29 cellular contexts compared by ENCODE assay signal in genomic region chr4:116885579-116885978, GRCh38.
"Had no signal": no experiment of that assay in that cellular context is flagged by ENCODE, and none has a peak within 500 bp of the region (broad histone marks: within the 10 kb centered on the region; RNA-seq: fewer than 3 reads in every experiment).

No MANE protein-coding gene starts in this region.

- H3K36me3 Mint-ChIP-seq: stimulated activated effector memory CD8-positive, alpha-beta T cell treated with anti-CD3 and anti-CD28 coated beads, Interleukin-12 subunit alpha, Interleukin-12 subunit beta, amount 100 ng/mL, for 72 hours; stimulated activated memory B cell treated with anti-CD40 and anti-IgM and Interleukin-4, amounts not matched to agents 10 μg/mL and 1 μg/mL and 100 μg/mL, for 72 hours; stimulated activated naive B cell treated with anti-CD40 and anti-IgM and Interleukin-4, amounts not matched to agents 10 μg/mL and 1 μg/mL and 100 μg/mL, for 72 hours; type B pancreatic cell had no signal

- H3K4me3 ChIP-seq: stomach, suprapubic skin, testis, thoracic aorta, thyroid gland, tibial artery, tibial nerve, transverse colon, upper lobe of left lung, upper lobe of right lung, uterus, vagina had no signal

- FAIRE-seq: urothelium cell line had no signal

- H3K4me1 ChIP-seq: stomach, suprapubic skin, testis, thyroid gland, tibial artery, tibial nerve, transverse colon, upper lobe of left lung, upper lobe of right lung, uterus, vagina had no signal

- H3K36me3 ChIP-seq: stomach, suprapubic skin, thoracic aorta, thyroid gland, tibial artery, tibial nerve, transverse colon, upper lobe of left lung, upper lobe of right lung, uterus, vagina had no signal

- H3K27me3 Mint-ChIP-seq: stimulated activated memory B cell treated with anti-CD40 and anti-IgM and Interleukin-4, amounts not matched to agents 10 μg/mL and 1 μg/mL and 100 μg/mL, for 72 hours; stimulated activated naive B cell treated with anti-CD40 and anti-IgM and Interleukin-4, amounts not matched to agents 10 μg/mL and 1 μg/mL and 100 μg/mL, for 72 hours; stimulated activated naive CD8-positive, alpha-beta T cell treated with anti-CD3 and anti-CD28 coated beads, Interleukin-15, amount 100 ng/mL, for 72 hours; stimulated activated naive CD8-positive, alpha-beta T cell treated with anti-CD3 and anti-CD28 coated beads, Interleukin-15, Interleukin-2, amounts not matched to agents 100 ng/mL and 50 ng/mL, for 24 hours; type B pancreatic cell had no signal

- DNase-seq: stimulated activated CD4-positive, alpha-beta T cell treated with anti-CD3 and anti-CD28 coated beads, Interleukin-2, amount 100 ng/mL, for 48 hours; stimulated activated CD4-positive, alpha-beta T cell treated with anti-CD3 and anti-CD28 coated beads, Interleukin-4, amount 100 ng/mL, for 1 hour; stimulated activated CD4-positive, alpha-beta T cell treated with anti-CD3 and anti-CD28 coated beads, Interleukin-4, amount 100 ng/mL, for 24 hours; stimulated activated CD4-positive, alpha-beta T cell treated with anti-CD3 and anti-CD28 coated beads, Interleukin-4, amount 100 ng/mL, for 4 hours; stimulated activated CD8-positive, alpha-beta memory T cell treated with anti-CD3 and anti-CD28 coated beads, Interleukin-4, amount 100 ng/mL, for 48 hours; stimulated activated naive B cell treated with anti-CD40 and anti-IgM and Interleukin-4, amounts not matched to agents 10 μg/mL and 1 μg/mL and 100 μg/mL, for 72 hours; stimulated activated naive CD4-positive, alpha-beta T cell; stimulated activated naive CD4-positive, alpha-beta T cell treated with Interleukin-2 at 50 U/mL for 16 hours; stimulated activated naive CD8-positive, alpha-beta T cell treated with anti-CD3 and anti-CD28 coated beads, Interleukin-15, amount 100 ng/mL, for 72 hours; stimulated activated naive CD8-positive, alpha-beta T cell treated with anti-CD3 and anti-CD28 coated beads, Interleukin-15, Interleukin-2, amounts not matched to agents 100 U/mL and 50 U/mL, for 24 hours; stomach; substantia nigra; testis; thyroid gland; tibial artery; transverse colon; trophoblast cell; upper lobe of left lung; upper lobe of right lung; uterus had no signal

- H3K4me3 Mint-ChIP-seq: stimulated activated effector memory CD8-positive, alpha-beta T cell treated with anti-CD3 and anti-CD28 coated beads, Interleukin-12 subunit alpha, Interleukin-12 subunit beta, amount 100 ng/mL, for 72 hours; stimulated activated memory B cell treated with anti-CD40 and anti-IgM and Interleukin-4, amounts not matched to agents 10 μg/mL and 1 μg/mL and 100 μg/mL, for 72 hours; stimulated activated naive B cell treated with anti-CD40 and anti-IgM and Interleukin-4, amounts not matched to agents 10 μg/mL and 1 μg/mL and 100 μg/mL, for 72 hours; stimulated activated naive CD8-positive, alpha-beta T cell treated with anti-CD3 and anti-CD28 coated beads, Interleukin-15, amount 100 ng/mL, for 72 hours; stimulated activated naive CD8-positive, alpha-beta T cell treated with anti-CD3 and anti-CD28 coated beads, Interleukin-15, Interleukin-2, amounts not matched to agents 100 ng/mL and 50 ng/mL, for 24 hours; type B pancreatic cell had no signal

- H3K4me1 Mint-ChIP-seq: stimulated activated effector memory CD8-positive, alpha-beta T cell treated with anti-CD3 and anti-CD28 coated beads, Interleukin-12 subunit alpha, Interleukin-12 subunit beta, amount 100 ng/mL, for 72 hours; stimulated activated memory B cell treated with anti-CD40 and anti-IgM and Interleukin-4, amounts not matched to agents 10 μg/mL and 1 μg/mL and 100 μg/mL, for 72 hours; stimulated activated naive B cell treated with anti-CD40 and anti-IgM and Interleukin-4, amounts not matched to agents 10 μg/mL and 1 μg/mL and 100 μg/mL, for 72 hours; stimulated activated naive CD8-positive, alpha-beta T cell treated with anti-CD3 and anti-CD28 coated beads, Interleukin-15, amount 100 ng/mL, for 72 hours had no signal

- H3K27ac ChIP-seq: stomach, suprapubic skin, testis, thoracic aorta, thyroid gland, tibial artery, tibial nerve, transverse colon, upper lobe of left lung, upper lobe of right lung, uterus, vagina had no signal

- H3K27ac Mint-ChIP-seq: stimulated activated effector memory CD8-positive, alpha-beta T cell treated with anti-CD3 and anti-CD28 coated beads, Interleukin-12 subunit alpha, Interleukin-12 subunit beta, amount 100 ng/mL, for 72 hours; stimulated activated memory B cell treated with anti-CD40 and anti-IgM and Interleukin-4, amounts not matched to agents 10 μg/mL and 1 μg/mL and 100 μg/mL, for 72 hours; stimulated activated naive B cell treated with anti-CD40 and anti-IgM and Interleukin-4, amounts not matched to agents 10 μg/mL and 1 μg/mL and 100 μg/mL, for 72 hours; stimulated activated naive CD8-positive, alpha-beta T cell treated with anti-CD3 and anti-CD28 coated beads, Interleukin-15, amount 100 ng/mL, for 72 hours; stimulated activated naive CD8-positive, alpha-beta T cell treated with anti-CD3 and anti-CD28 coated beads, Interleukin-15, Interleukin-2, amounts not matched to agents 100 ng/mL and 50 ng/mL, for 24 hours; type B pancreatic cell had no signal

- ATAC-seq: stimulated activated effector memory CD8-positive, alpha-beta T cell treated with anti-CD3 and anti-CD28 coated beads, Interleukin-12 subunit alpha, Interleukin-12 subunit beta, amount 100 ng/mL, for 72 hours; stimulated activated memory B cell treated with anti-CD40 and anti-IgM and Interleukin-4, amounts not matched to agents 10 μg/mL and 1 μg/mL and 100 μg/mL, for 72 hours; stimulated activated naive B cell treated with anti-CD40 and anti-IgM and Interleukin-4, amounts not matched to agents 10 μg/mL and 1 μg/mL and 100 μg/mL, for 72 hours; stimulated activated naive CD8-positive, alpha-beta T cell treated with anti-CD3 and anti-CD28 coated beads, Interleukin-15, amount 100 ng/mL, for 72 hours; stimulated activated naive CD8-positive, alpha-beta T cell treated with anti-CD3 and anti-CD28 coated beads, Interleukin-15, Interleukin-2, amounts not matched to agents 100 U/mL and 50 U/mL, for 24 hours; upper lobe of right lung had no signal

- H3K9me3 Mint-ChIP-seq: stimulated activated naive CD8-positive, alpha-beta T cell treated with anti-CD3 and anti-CD28 coated beads, Interleukin-15, Interleukin-2, amounts not matched to agents 100 ng/mL and 50 ng/mL, for 24 hours; type B pancreatic cell had no signal

- H3K27me3 ChIP-seq: stomach, suprapubic skin, testis, thyroid gland, tibial artery, tibial nerve, transverse colon, upper lobe of left lung, upper lobe of right lung, uterus, vagina had no signal

- H3K9me3 ChIP-seq: stomach, suprapubic skin, testis, thoracic aorta, thyroid gland, tibial artery, tibial nerve, transverse colon, upper lobe of left lung, upper lobe of right lung, uterus, vagina had no signal
